21 cellular contexts compared by ENCODE assay signal in the genomic region with DNA sequence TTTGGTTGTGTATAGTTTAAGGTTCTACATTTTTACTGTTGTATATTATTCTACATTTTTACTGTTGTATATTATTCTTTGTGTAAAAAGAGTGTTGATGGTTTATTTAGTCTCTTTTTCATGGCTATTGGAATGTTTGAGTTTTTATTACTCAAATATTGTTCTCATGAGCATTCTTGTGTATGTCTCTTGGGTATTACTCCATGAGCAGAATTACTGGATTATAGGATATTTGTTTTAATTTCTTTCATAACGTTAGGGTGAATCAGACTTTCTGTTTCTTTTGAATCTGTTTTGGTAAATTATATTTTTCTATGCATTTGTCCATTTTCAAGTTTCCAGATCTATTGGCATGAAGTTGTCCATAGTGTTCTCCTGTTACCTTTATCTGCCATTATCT.
"Had no signal": no experiment of that assay in that cellular context is flagged by ENCODE, and none has a peak within 500 bp of the region (broad histone marks: within the 10 kb centered on the region; RNA-seq: fewer than 3 reads in every experiment).

No MANE protein-coding gene starts in this region.

- H2AFZ ChIP-seq: hepatocyte, parathyroid adenoma had no signal

- H3K9ac ChIP-seq: parathyroid adenoma had no signal

- H3K9me3 ChIP-seq: thyroid gland had no signal

- H3K27ac Mint-ChIP-seq: activated naive CD8-positive, alpha-beta T cell treated with anti-CD3 and anti-CD28 coated beads, Interleukin-2, amount 10 ng/mL, durations not matched to agents 7 days and 5 days; activated T-helper 2 cell treated with anti-CD3 and anti-CD28 coated beads, Interferon-gamma antibody, Interleukin-2, Interleukin-4, amounts not matched to agents 10 μg/mL and 5 μg/mL and 100 μg/mL, durations not matched to agents 14 hours and 24 hours and 36 hours; dendritic cell treated with granulocyte-macrophage colony-stimulating factor and Interleukin-4, amounts not matched to agents 40 ng/mL and 50 ng/mL, for 4 days; natural killer cell treated with Interleukin-12 subunit alpha and Interleukin-12 subunit beta and Interleukin-15 and Interleukin-18, amount 100 ng/mL, for 72 hours; WTC11 had no signal

- ATAC-seq: natural killer cell treated with Interleukin-12 subunit alpha and Interleukin-12 subunit beta and Interleukin-15 and Interleukin-18, amount 100 ng/mL, for 72 hours; right cardiac atrium; WTC11 had no signal

- H3K27me3 ChIP-seq: hepatocyte, thyroid gland had no signal

- H3K4me3 ChIP-seq: hepatocyte, thyroid gland had no signal

- DNase-seq: activated naive CD4-positive, alpha-beta T cell treated with Interleukin-2 at 50 U/mL for 16 hours; activated naive CD8-positive, alpha-beta T cell treated with anti-CD3 and anti-CD28 coated beads, Interleukin-2, amount 10 ng/mL, durations not matched to agents 7 days and 5 days; activated T-cell treated with anti-CD3 and anti-CD28 coated beads, Interleukin-2, amount 50 U/mL, for 1 hour; amygdala; cerebellar nuclear complex; effector CD4-positive, alpha-beta T cell; midbrain; right cardiac atrium; stimulated activated CD4-positive, alpha-beta T cell treated with anti-CD3 and anti-CD28 coated beads, Interleukin-12 subunit alpha, Interleukin-12 subunit beta, amount 100 ng/mL, for 4 hours; stimulated activated CD4-positive, alpha-beta T cell treated with anti-CD3 and anti-CD28 coated beads, Interleukin-4, amount 100 ng/mL, for 4 hours; stimulated activated naive CD8-positive, alpha-beta T cell treated with anti-CD3 and anti-CD28 coated beads, Interleukin-15, Interleukin-2, amounts not matched to agents 100 U/mL and 50 U/mL, for 24 hours; substantia nigra; T-helper 9 cell; thyroid gland had no signal

- H3K79me2 ChIP-seq: hepatocyte, parathyroid adenoma had no signal

- H3K4me3 Mint-ChIP-seq: activated naive CD8-positive, alpha-beta T cell treated with anti-CD3 and anti-CD28 coated beads, Interleukin-2, amount 10 ng/mL, durations not matched to agents 7 days and 5 days; dendritic cell treated with granulocyte-macrophage colony-stimulating factor and Interleukin-4, amounts not matched to agents 40 ng/mL and 50 ng/mL, for 4 days; natural killer cell treated with Interleukin-12 subunit alpha and Interleukin-12 subunit beta and Interleukin-15 and Interleukin-18, amount 100 ng/mL, for 72 hours; WTC11 had no signal

- H3K4me1 Mint-ChIP-seq: activated naive CD8-positive, alpha-beta T cell treated with anti-CD3 and anti-CD28 coated beads, Interleukin-2, amount 10 ng/mL, durations not matched to agents 7 days and 5 days; WTC11 had no signal

- H3K4me1 ChIP-seq: parathyroid adenoma, thyroid gland had no signal

- H3K4me2 ChIP-seq: hepatocyte had no signal

- H3K36me3 Mint-ChIP-seq: activated naive CD8-positive, alpha-beta T cell treated with anti-CD3 and anti-CD28 coated beads, Interleukin-2, amount 10 ng/mL, durations not matched to agents 7 days and 5 days; natural killer cell treated with Interleukin-12 subunit alpha and Interleukin-12 subunit beta and Interleukin-15 and Interleukin-18, amount 100 ng/mL, for 72 hours; WTC11 had no signal

- H3K27ac ChIP-seq: hepatocyte, parathyroid adenoma, thyroid gland had no signal

- H3K36me3 ChIP-seq: thyroid gland had no signal

- FAIRE-seq: endometrium had no signal

- H3K9me3 Mint-ChIP-seq: activated naive CD8-positive, alpha-beta T cell treated with anti-CD3 and anti-CD28 coated beads, Interleukin-2, amount 10 ng/mL, durations not matched to agents 7 days and 5 days; activated T-helper 2 cell treated with anti-CD3 and anti-CD28 coated beads, Interferon-gamma antibody, Interleukin-2, Interleukin-4, amounts not matched to agents 10 μg/mL and 5 μg/mL and 100 μg/mL, durations not matched to agents 14 hours and 24 hours and 36 hours; dendritic cell treated with granulocyte-macrophage colony-stimulating factor and Interleukin-4, amounts not matched to agents 40 ng/mL and 50 ng/mL, for 4 days; natural killer cell treated with Interleukin-12 subunit alpha and Interleukin-12 subunit beta and Interleukin-15 and Interleukin-18, amount 100 ng/mL, for 72 hours had no signal
